In the genomic region with DNA sequence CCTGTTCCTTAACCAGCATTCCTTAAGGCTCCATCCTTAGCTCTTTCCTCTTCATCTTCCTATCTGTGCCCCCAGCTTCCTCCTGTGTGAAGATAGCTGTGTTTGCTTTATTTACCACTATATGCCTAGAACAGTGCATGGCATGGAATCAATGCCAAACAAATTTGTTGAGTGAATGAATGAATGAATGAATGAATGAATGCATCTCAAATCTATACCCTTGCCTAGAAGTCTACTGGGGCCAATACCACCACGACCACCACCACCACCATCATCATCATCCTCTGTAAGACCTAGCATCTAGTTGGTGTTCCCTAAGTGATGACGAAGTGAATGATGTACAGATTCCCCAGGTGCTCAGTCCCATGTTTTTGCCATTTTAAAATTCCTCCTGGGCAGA, we compare ENCODE assay signal across 31 cellular contexts. TPM values are rescaled to one million over a fixed set of nuclear protein-coding genes. Genes with fewer than 3 reads are reported as not detected.
"Had no signal": no experiment of that assay in that cellular context is flagged by ENCODE, and none has a peak within 500 bp of the region (broad histone marks: within the 10 kb centered on the region; RNA-seq: fewer than 3 reads in every experiment).

No MANE protein-coding gene starts in this region.

- FAIRE-seq: endometrium, islet of Langerhans, keratinocyte had no signal

- H3K4me3 Mint-ChIP-seq: dendritic cell treated with granulocyte-macrophage colony-stimulating factor and Interleukin-4, amounts not matched to agents 40 ng/mL and 50 ng/mL, for 4 days; effector memory CD8-positive, alpha-beta T cell had no signal

- H3K27ac Mint-ChIP-seq: dendritic cell treated with granulocyte-macrophage colony-stimulating factor and Interleukin-4, amounts not matched to agents 40 ng/mL and 50 ng/mL, for 4 days; effector memory CD8-positive, alpha-beta T cell; endodermal cell; naive thymus-derived CD4-positive, alpha-beta T cell had no signal

- DNase-seq: colonic mucosa; cortex of kidney; effector CD8-positive, alpha-beta T cell; effector memory CD8-positive, alpha-beta T cell; erythroblast; esophagus squamous epithelium; foreskin melanocyte; gastrocnemius medialis; glutamatergic neuron; heart right ventricle; hippocampal formation; left cardiac atrium; left lung; left ventricle myocardium superior; lower lobe of right lung; mesenchymal stem cell; midbrain; naive thymus-derived CD4-positive, alpha-beta T cell had no signal

- H3K4me1 ChIP-seq: colonic mucosa, gastrocnemius medialis, left lung had no signal

- H3K27ac ChIP-seq: colonic mucosa, epithelial cell of prostate, esophagus squamous epithelium, gastrocnemius medialis, heart right ventricle, left lung, lower lobe of right lung had no signal

- H3K36me3 ChIP-seq: colonic mucosa, esophagus squamous epithelium, gastrocnemius medialis, heart right ventricle, left lung, lower lobe of right lung had no signal

- H3K36me3 Mint-ChIP-seq: naive thymus-derived CD4-positive, alpha-beta T cell had no signal

- H3K9me3 ChIP-seq: colonic mucosa, esophagus squamous epithelium, gastrocnemius medialis, heart right ventricle, left lung, lower lobe of right lung had no signal

- ATAC-seq: effector memory CD8-positive, alpha-beta T cell; gastrocnemius medialis; heart right ventricle; left lung; left ventricle myocardium superior; lower lobe of right lung had no signal

- H3K4me3 ChIP-seq: colonic mucosa, esophagus squamous epithelium, gastrocnemius medialis, heart right ventricle, left lung, lower lobe of right lung had no signal

- H3K9me3 Mint-ChIP-seq: dendritic cell treated with granulocyte-macrophage colony-stimulating factor and Interleukin-4, amounts not matched to agents 40 ng/mL and 50 ng/mL, for 4 days; effector memory CD8-positive, alpha-beta T cell; endodermal cell had no signal

RNA-seq across cellular contexts. Expression of a gene that starts 0.8 kb away (rescaled TPM):
- total RNA-seq: colonic mucosa; dermis microvascular lymphatic vessel endothelial cell; esophagus mucosa; esophagus squamous epithelium; gastrocnemius medialis; glomerular endothelial cell; heart right ventricle; kidney epithelial cell; left cardiac atrium; left lung; left ventricle myocardium superior; lower leg skin; lower lobe of right lung; lung microvascular endothelial cell; mononuclear cell; naive thymus-derived CD4-positive, alpha-beta T cell had no signal
- polyA plus RNA-seq: heart right ventricle; keratinocyte; naive thymus-derived CD4-positive, alpha-beta T cell had no signal

RNA-seq across cellular contexts. Expression of a gene that starts 2.0 kb away (rescaled TPM):
- total RNA-seq: dermis microvascular lymphatic vessel endothelial cell; esophagus squamous epithelium; glomerular endothelial cell; lung microvascular endothelial cell; mononuclear cell; naive thymus-derived CD4-positive, alpha-beta T cell had no signal
- polyA plus RNA-seq: keratinocyte; naive thymus-derived CD4-positive, alpha-beta T cell had no signal
